In genomic region chr22:20384171-20384570, GRCh38 we compare ENCODE assay signal across 35 cellular contexts.
"Had no signal": no experiment of that assay in that cellular context is flagged by ENCODE, and none has a peak within 500 bp of the region (broad histone marks: within the 10 kb centered on the region; RNA-seq: fewer than 3 reads in every experiment).

No MANE protein-coding gene starts in this region.

- H3K4me2 ChIP-seq: KMS-11 had no signal

- H3K9me3 ChIP-seq: MG63 had no signal

- H3K36me3 ChIP-seq: MG63 had no signal

- H3K9ac ChIP-seq: KMS-11 had no signal

- H3K4me3 ChIP-seq: MG63 had no signal

- H3K27ac ChIP-seq: KMS-11 had no signal

- DNase-seq: Karpas-422, Kasumi-1, MG63, MM.1S, MV-4-11, NCI-H1048, NCI-H1092, NCI-H1092 treated with DMSO at 0.1 percent for 48 hours, NCI-H1105, NCI-H1105 treated with DMSO at 0.1 percent for 48 hours, NCI-H1417, NCI-H1417 treated with DMSO at 0.1 percent for 48 hours, NCI-H1436, NCI-H1436 treated with DMSO at 0.1 percent for 48 hours, NCI-H146, NCI-H1694, NCI-H1694 treated with DMSO at 0.1 percent for 48 hours, NCI-H187, NCI-H187 treated with DMSO at 0.1 percent for 48 hours, NCI-H1930, NCI-H2029, NCI-H2029 treated with DMSO at 0.1 percent for 48 hours, NCI-H2081, NCI-H2081 treated with DMSO at 0.1 percent for 48 hours, NCI-H2107, NCI-H2171, NCI-H2171 treated with DMSO at 0.1 percent for 48 hours, NCI-H2227 treated with DMSO at 0.1 percent for 48 hours, NCI-H226, NCI-H345, NCI-H446, NCI-H446 treated with DMSO at 0.1 percent for 48 hours, NCI-H510A, NCI-H510A treated with DMSO at 0.1 percent for 48 hours had no signal
